In genomic region chr1:22976461-22977243, GRCh38 we compare ENCODE assay signal across 8 cellular contexts. TPM values are rescaled to one million over a fixed set of nuclear protein-coding genes. Genes with fewer than 3 reads are reported as not detected.
A peak's percentile ranks its signal among the peaks of the same experiment; 100 is the strongest.
DNase-seq lines count a peak whose midpoint lies in the region; ATAC-seq and TF ChIP-seq lines count a peak whose summit lies in the region.

No MANE protein-coding gene starts in this region.

- H3K9me3 Mint-ChIP-seq in activated CD4-positive, alpha-beta T cell treated with anti-CD3 and anti-CD28 coated beads, Interleukin-2, amount 10 ng/mL, durations not matched to agents 7 days and 5 days: no peaks in the 10 kb centered on the region
- no peaks in the 10 kb centered on the region for H3K9me3 Mint-ChIP-seq in endodermal cell

- no peak overlapping the region for H3K9ac ChIP-seq in DND-41 (ENCODE audit: low read depth, low read length)
- H3K9ac ChIP-seq in endodermal cell (ENCODE audit: extremely low read depth, low read length, poor library complexity, severe bottlenecking): no peak overlapping the region

- no peaks in the 10 kb centered on the region for H3K36me3 Mint-ChIP-seq in activated CD4-positive, alpha-beta T cell treated with anti-CD3 and anti-CD28 coated beads, Interleukin-2, amount 10 ng/mL, durations not matched to agents 7 days and 5 days (ENCODE audit: low read depth)
- H3K36me3 Mint-ChIP-seq in endodermal cell (ENCODE audit: low read depth): no peaks in the 10 kb centered on the region

- H3K27ac ChIP-seq in DND-41 (ENCODE audit: low read length): no peak overlapping the region
- H3K27ac ChIP-seq in endodermal cell (ENCODE audit: low read depth, low read length): no peak overlapping the region
- peak overlapping the region; percentile 18 for H3K27ac ChIP-seq in mesodermal cell (ENCODE audit: low read depth, low read length, severe bottlenecking)

- DNase-seq in DND-41 (peak; percentile 67), NCI-H524 (lab: John Stamatoyannopoulos, UW) (peak; percentile 59 to 84), endodermal cell (peak; percentile 93)
- DNase-seq in activated CD4-positive, alpha-beta T cell treated with anti-CD3 and anti-CD28 coated beads, Interleukin-2, amount 10 ng/mL, durations not matched to agents 7 days and 5 days: peak; percentile 66
- peak; percentile 19 to 35 for DNase-seq in stimulated activated CD8-positive, alpha-beta memory T cell treated with anti-CD3 and anti-CD28 coated beads, Interleukin-2, amount 100 ng/mL, for 48 hours (ENCODE audit: low read depth in 2 of 2)

- TF ChIP-seq CTCF in DND-41 (IDR thresholded peaks at IDR 0.05; ENCODE audit: borderline replicate concordance, extremely low read depth, low read length, poor library complexity, severe bottlenecking): peak; percentile 89
- TF ChIP-seq CTCF in endodermal cell (conservative IDR thresholded peaks at IDR 0.05): peak; percentile 94

- ATAC-seq in DND-41 (ENCODE audit: insufficient read depth, low read depth) (peak; percentile 97), HG03571 (IDR thresholded peaks at IDR 0.05; ENCODE audit: unreplicated experiment) (peak; percentile 68), HG03469 (IDR thresholded peaks at IDR 0.05; ENCODE audit: unreplicated experiment) (no peak)

- no peaks in the 10 kb centered on the region for H4K20me1 ChIP-seq in DND-41 (ENCODE audit: insufficient read depth, low read length)

- no peak overlapping the region for H3K4me3 ChIP-seq in DND-41 (ENCODE audit: low read depth in 1 of 2, low read length in 2 of 2)
- no peak overlapping the region for H3K4me3 ChIP-seq in endodermal cell (ENCODE audit: low read length)
- H3K4me3 ChIP-seq in mesodermal cell (ENCODE audit: extremely low read depth, insufficient read depth, low read length, poor library complexity, severe bottlenecking): no peak overlapping the region

- no peak overlapping the region for H3K4me3 Mint-ChIP-seq in activated CD4-positive, alpha-beta T cell treated with anti-CD3 and anti-CD28 coated beads, Interleukin-2, amount 10 ng/mL, durations not matched to agents 7 days and 5 days
- H3K4me3 Mint-ChIP-seq in endodermal cell: no peak overlapping the region

- WGBS in endodermal cell (ENCODE audit: insufficient coverage in 1 of 2, insufficient read length in 1 of 2), 2 experiments: 43 to 53% methylated on average over 8 to 9 of the region's 9 CpGs
- WGBS in mesodermal cell (ENCODE audit: insufficient coverage in 2 of 2), 2 experiments: 45 to 53% methylated on average over 7 to 8 of the region's 9 CpGs

- CTCF ChIA-PET in activated CD4-positive, alpha-beta T cell treated with anti-CD3 and anti-CD28 coated beads, Interleukin-2, amount 10 ng/mL, durations not matched to agents 7 days and 5 days (lab: Charles Lee): interaction anchor here (0.5 to 0.8 kb wide), 2 partner anchors 192 to 853 kb away, joined by 3 read pairs; no protein-coding TSS in a partner anchor

- H3K4me1 ChIP-seq in DND-41 (ENCODE audit: insufficient read depth, low read length) (no peaks in the 10 kb centered on the region), endodermal cell (ENCODE audit: control insufficient read depth, insufficient read depth, low read length) (peaks cover 3% of the 10 kb centered on the region), mesodermal cell (ENCODE audit: control insufficient read depth, insufficient read depth, low read length, poor library complexity, severe bottlenecking) (peaks cover 13% of the 10 kb centered on the region)

- H3K36me3 ChIP-seq in DND-41 (ENCODE audit: insufficient read depth, low read length) (no peaks in the 10 kb centered on the region), endodermal cell (ENCODE audit: control insufficient read depth, insufficient read depth, low read length) (no peaks in the 10 kb centered on the region), mesodermal cell (ENCODE audit: control insufficient read depth, insufficient read depth, low read length) (no peaks in the 10 kb centered on the region)

- H3K27me3 ChIP-seq in DND-41 (ENCODE audit: insufficient read depth, low read length, poor library complexity) (peaks cover 25% of the 10 kb centered on the region), endodermal cell (ENCODE audit: control insufficient read depth, insufficient read depth, low read length, poor library complexity, severe bottlenecking) (no peaks in the 10 kb centered on the region)

- no peak overlapping the region for H3K27ac Mint-ChIP-seq in activated CD4-positive, alpha-beta T cell treated with anti-CD3 and anti-CD28 coated beads, Interleukin-2, amount 10 ng/mL, durations not matched to agents 7 days and 5 days
- H3K27ac Mint-ChIP-seq in endodermal cell: peak overlapping the region; percentile 96

- POLR2A ChIA-PET in activated CD4-positive, alpha-beta T cell treated with anti-CD3 and anti-CD28 coated beads, Interleukin-2, amount 10 ng/mL, durations not matched to agents 7 days and 5 days (lab: Charles Lee): no interaction called here

- H3K9me3 ChIP-seq in DND-41 (ENCODE audit: insufficient read depth, low read length, severe bottlenecking) (no peaks in the 10 kb centered on the region), endodermal cell (ENCODE audit: control insufficient read depth, low read length) (no peaks in the 10 kb centered on the region), mesodermal cell (ENCODE audit: control insufficient read depth, low read length) (no peaks in the 10 kb centered on the region)

- H3K4me1 Mint-ChIP-seq in activated CD4-positive, alpha-beta T cell treated with anti-CD3 and anti-CD28 coated beads, Interleukin-2, amount 10 ng/mL, durations not matched to agents 7 days and 5 days: no peaks in the 10 kb centered on the region
- peaks cover 20% of the 10 kb centered on the region for H3K4me1 Mint-ChIP-seq in endodermal cell

- peak overlapping the region; percentile 45; the same call in 1 of the 2 replicates for H2AFZ ChIP-seq in DND-41 (ENCODE audit: low read depth, low read length)

- H3K79me2 ChIP-seq in DND-41 (ENCODE audit: insufficient read depth, low read length): no peaks in the 10 kb centered on the region

- peaks cover 18% of the 10 kb centered on the region for H3K27me3 Mint-ChIP-seq in activated CD4-positive, alpha-beta T cell treated with anti-CD3 and anti-CD28 coated beads, Interleukin-2, amount 10 ng/mL, durations not matched to agents 7 days and 5 days
- no peaks in the 10 kb centered on the region for H3K27me3 Mint-ChIP-seq in endodermal cell (ENCODE audit: insufficient read depth)

- H3K4me2 ChIP-seq in DND-41 (ENCODE audit: insufficient read depth, low read length): no peak overlapping the region

RNA-seq across cellular contexts. Expression of gene LACTBL1, which starts 4.0 kb away (rescaled TPM):
- total RNA-seq in activated CD4-positive, alpha-beta T cell treated with anti-CD3 and anti-CD28 coated beads, Interleukin-2, amount 10 ng/mL, durations not matched to agents 7 days and 5 days: not detected
- total RNA-seq in endodermal cell: not detected
- polyA plus RNA-seq in endodermal cell (2013, experiment 1 of 2): not detected
- not detected for polyA plus RNA-seq in endodermal cell (2013, experiment 2 of 2)
- polyA plus RNA-seq in mesodermal cell (2013, experiment 1 of 2): not detected
- not detected for polyA plus RNA-seq in mesodermal cell (2013, experiment 2 of 2)

RNA-seq across cellular contexts. Expression of gene TEX46, which starts 39.0 kb away (rescaled TPM):
- total RNA-seq in activated CD4-positive, alpha-beta T cell treated with anti-CD3 and anti-CD28 coated beads, Interleukin-2, amount 10 ng/mL, durations not matched to agents 7 days and 5 days: not detected
- total RNA-seq in endodermal cell: not detected
- polyA plus RNA-seq in endodermal cell (2013, experiment 1 of 2): not detected
- polyA plus RNA-seq in endodermal cell (2013, experiment 2 of 2): not detected
- polyA plus RNA-seq in mesodermal cell (2013, experiment 1 of 2): not detected
- polyA plus RNA-seq in mesodermal cell (2013, experiment 2 of 2): not detected

RNA-seq across cellular contexts. Expression of gene KDM1A, which starts 42.6 kb away (rescaled TPM):
- 10 to 100 TPM; 54.9 to 55.0 TPM for total RNA-seq in activated CD4-positive, alpha-beta T cell treated with anti-CD3 and anti-CD28 coated beads, Interleukin-2, amount 10 ng/mL, durations not matched to agents 7 days and 5 days
- 100 to 1,000 TPM; 153 to 204 TPM for total RNA-seq in endodermal cell
- 217 TPM for polyA plus RNA-seq in endodermal cell (2013, experiment 1 of 2)
- 214 TPM for polyA plus RNA-seq in endodermal cell (2013, experiment 2 of 2)
- polyA plus RNA-seq in mesodermal cell (2013, experiment 1 of 2): 162 TPM
- polyA plus RNA-seq in mesodermal cell (2013, experiment 2 of 2): 157 TPM

Comparison
In these comparisons a context has a peak if more than half of its experiments do, and no peak if none do; other contexts are left out.
1. DNase-seq: peak in every context shown above with its lines; median percentile 93 in endodermal cell; 72 in NCI-H524; 67 in DND-41; 66 in activated CD4-positive, alpha-beta T cell treated with anti-CD3 and anti-CD28 coated beads, Interleukin-2, amount 10 ng/mL, durations not matched to agents 7 days and 5 days; 27 in stimulated activated CD8-positive, alpha-beta memory T cell treated with anti-CD3 and anti-CD28 coated beads, Interleukin-2, amount 100 ng/mL, for 48 hours.